Comparison of ENCODE assay signal across 17 cellular contexts in genomic region chr6:35273822-35274559, GRCh38. TPM values are rescaled to one million over a fixed set of nuclear protein-coding genes. Genes with fewer than 3 reads are reported as not detected.
DNase-seq lines count a peak whose midpoint lies in the region; ATAC-seq and TF ChIP-seq lines count a peak whose summit lies in the region.
"Had no signal": no experiment of that assay in that cellular context is flagged by ENCODE, and none has a peak within 500 bp of the region (broad histone marks: within the 10 kb centered on the region; RNA-seq: fewer than 3 reads in every experiment).

No MANE protein-coding gene starts in this region.

- H3K4me3 ChIP-seq in AG10803 (ENCODE audit: low read length) = no peak overlapping the region
- H3K4me3 ChIP-seq in HEK293 (ENCODE audit: low read depth, low read length) = no peak overlapping the region
- no peak overlapping the region for H3K4me3 ChIP-seq in gastrocnemius medialis
- H3K4me3 ChIP-seq: SJSA1 had no signal

- POLR2A ChIA-PET in HEK293 (lab: Yijun Ruan, JAX) = interaction anchor here (1.6 kb wide), 1 partner anchor 15 kb away, joined by 5 read pairs; the partner anchor contains the start of gene ZNF76

- DNase-seq in AG10803 (ENCODE audit: low read depth) = peak; percentile 25
- DNase-seq in fibroblast of peridontal ligament (ENCODE audit: extremely low read depth) = peak; percentile 68
- no peak for DNase-seq in gastrocnemius medialis
- no peak for DNase-seq in DMS79 (lab: John Stamatoyannopoulos, UW)
- DNase-seq in NCI-H226 = no peak
- DNase-seq: ACHN; CD4-positive, alpha-beta T cell; DMS53; HCEC 1CT; KG1; NCI-H1417 treated with DMSO at 0.1 percent for 48 hours; NCI-H1930; NCI-H446; NCI-H69 had no signal

- TF ChIP-seq CTCF in AG10803 (conservative IDR thresholded peaks at IDR 0.05; ENCODE audit: low read length) = no peak
- no peak for TF ChIP-seq CTCF in HEK293 (tag by site-specific recombination; IDR thresholded peaks at IDR 0.05)
- TF ChIP-seq CTCF in gastrocnemius medialis (IDR thresholded peaks at IDR 0.05 in 4 of 5, conservative IDR thresholded peaks at IDR 0.05 in 1 of 5) = no peak

- H3K4me1 ChIP-seq in HEK293 (ENCODE audit: control insufficient read depth, insufficient read depth, low read length) (no peaks in the 10 kb centered on the region), gastrocnemius medialis (peaks cover 20 to 27% of the 10 kb centered on the region in 2 donors)
- H3K4me1 ChIP-seq: SJSA1 had no signal

- intact Hi-C loops in gastrocnemius medialis (cut with DNase I; ENCODE audit: low total_unique reads) = no loop called here

- no peaks in the 10 kb centered on the region for H3K27me3 ChIP-seq in gastrocnemius medialis
- H3K27me3 ChIP-seq: SJSA1 had no signal

- ATAC-seq in gastrocnemius medialis (peak in 1 of 2 donors; percentile 77), GM21723 (IDR thresholded peaks at IDR 0.05; ENCODE audit: unreplicated experiment) (no peak)

- no peak overlapping the region for H3K27ac ChIP-seq in HEK293 (ENCODE audit: extremely low read depth, low read depth, low read length)
- peak overlapping the region in 3 of 4 donors; percentile 12 to 66 (median 20) for H3K27ac ChIP-seq in gastrocnemius medialis
- H3K27ac ChIP-seq: SJSA1 had no signal

- in situ Hi-C loops in gastrocnemius medialis (cut with MboI; ENCODE audit: low sequenced_read_pairs in 4 of 4) = no loop called here

- CTCF ChIA-PET in HEK293 (lab: Yijun Ruan, JAX) = interaction anchor here (0.6 to 1.4 kb wide), 3 partner anchors 13 to 194 kb away, joined by 3 to 4 read pairs (median 4); no protein-coding TSS in a partner anchor

- no peaks in the 10 kb centered on the region; a peak in 1 of 3 replicates for H3K36me3 ChIP-seq in HEK293 (ENCODE audit: control insufficient read depth in 2 of 2, insufficient read depth in 1 of 2, low read length in 2 of 2)
- H3K36me3 ChIP-seq in gastrocnemius medialis = no peaks in the 10 kb centered on the region

- H3K9me3 ChIP-seq in HEK293 (ENCODE audit: control insufficient read depth, insufficient read depth, low read depth, low read length) (no peaks in the 10 kb centered on the region), gastrocnemius medialis (no peaks in the 10 kb centered on the region)

- TF ChIP-seq POLR2A in gastrocnemius medialis (IDR thresholded peaks at IDR 0.05) = no peak

TF ChIP-seq in HEK293, 187 proteins besides CTCF, POLR2A, EP300 and RAD21:
- TF ChIP-seq ZNF266 (tag by site-specific recombination; IDR thresholded peaks at IDR 0.05; ENCODE audit: low read depth) = no peak
- no peak for TF ChIP-seq SP7 (tag by site-specific recombination; IDR thresholded peaks at IDR 0.05)
- peak; percentile 81 for TF ChIP-seq ZNF513 (tag by site-specific recombination; IDR thresholded peaks at IDR 0.05)
- TF ChIP-seq ZNF654 (tag by site-specific recombination; IDR thresholded peaks at IDR 0.05; ENCODE audit: low read depth) = no peak
- TF ChIP-seq SCRT2 (tag by site-specific recombination; IDR thresholded peaks at IDR 0.05) = peak; percentile 48
TF ChIP-seq in HEK293: peak in this region for 2.

RNA-seq across cellular contexts. Expression of gene ZNF76, which starts 14.5 kb away (rescaled TPM):
- 10 to 100 TPM; 26.1 to 35.2 (median 27.5) TPM for total RNA-seq in gastrocnemius medialis

RNA-seq across cellular contexts. Expression of gene DEF6, which starts 23.6 kb away (rescaled TPM):
- 1 to 10 TPM in 1 of 4 donors, under 1 TPM in 3; 0.15 to 2.9 (median 0.68) TPM for total RNA-seq in gastrocnemius medialis

Comparison
In these comparisons a context has a peak if more than half of its experiments do, and no peak if none do; other contexts are left out.
1. DNase-seq: peak in AG10803 (single experiment) and fibroblast of peridontal ligament (single experiment); none in gastrocnemius medialis (0 of 2), DMS79 (single experiment) and NCI-H226 (single experiment).